ENCODE assay signal across 10 cellular contexts in the genomic region with DNA sequence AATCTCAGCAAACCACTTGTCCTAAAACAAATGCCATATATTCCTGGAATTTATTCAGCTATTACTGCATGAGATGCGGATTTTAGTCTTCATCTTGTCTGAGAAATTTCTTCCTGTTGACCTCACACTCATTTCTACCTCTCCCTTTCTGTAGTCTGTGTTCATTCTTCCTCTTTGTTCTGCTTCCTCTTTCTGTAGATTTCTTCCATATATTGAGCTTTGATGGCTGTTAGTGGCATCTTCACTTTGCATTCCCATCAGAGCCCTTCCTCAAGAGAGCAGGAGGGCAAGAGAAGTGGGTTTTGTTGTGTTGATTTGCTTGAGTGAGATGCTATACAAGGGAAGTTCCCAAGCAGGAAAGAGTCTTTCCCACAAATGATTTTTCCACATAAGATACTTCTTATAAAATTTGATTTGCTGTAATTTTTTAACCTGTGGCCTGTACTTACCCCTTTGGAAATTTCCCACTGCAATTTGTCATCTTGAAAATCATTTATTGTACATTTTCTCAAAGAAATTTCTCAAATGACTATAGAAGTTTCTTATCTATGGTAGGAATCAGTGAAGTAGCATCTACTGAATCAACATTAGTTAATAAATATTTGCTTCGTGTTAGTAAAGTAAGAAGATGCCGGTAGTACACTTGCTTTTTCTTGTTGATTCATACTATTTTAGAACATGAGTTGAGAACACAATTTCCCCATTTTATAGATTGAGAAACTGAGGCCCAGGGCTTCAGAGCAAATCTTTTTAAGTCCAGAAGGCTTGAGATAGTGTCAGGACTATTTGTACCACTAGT. TPM values are rescaled to one million over a fixed set of nuclear protein-coding genes. Genes with fewer than 3 reads are reported as not detected.
DNase-seq lines count a peak whose midpoint lies in the region; ATAC-seq, FAIRE-seq and TF ChIP-seq lines count a peak whose summit lies in the region.
"Had no signal": no experiment of that assay in that cellular context is flagged by ENCODE, and none has a peak within 500 bp of the region (broad histone marks: within the 10 kb centered on the region; RNA-seq: fewer than 3 reads in every experiment).

No MANE protein-coding gene starts in this region.

- H3K27me3 ChIP-seq in OCI-LY3 (ENCODE audit: low read depth, low read length) (no peaks in the 10 kb centered on the region), tibial nerve (no peaks in the 10 kb centered on the region)
- H3K27me3 ChIP-seq: body of pancreas had no signal

- 93 to 95% methylated on average over 3 of the region's 3 CpGs for WGBS in tibial nerve, 2 donors

- H3K4me3 ChIP-seq in OCI-LY3 (ENCODE audit: low read length) (peak overlapping the region; percentile 65), tibial nerve (no peak overlapping the region)
- H3K4me3 ChIP-seq: body of pancreas had no signal

- DNase-seq in GM19239 (ENCODE audit: insufficient read length, low spot score) = no peak
- no peak for DNase-seq in mesothelial cell of epicardium (ENCODE audit: low spot score in 2 of 2, unreplicated experiment in 2 of 2)
- DNase-seq in tibial nerve (ENCODE audit: low spot score in 2 of 2) = no peak
- DNase-seq in H4 (ENCODE audit: low spot score) = no peak
- DNase-seq: body of pancreas, EL had no signal

- H3K4me1 ChIP-seq in OCI-LY3 (ENCODE audit: low read length) (peaks cover 33% of the 10 kb centered on the region), tibial nerve (peaks cover 0 to 48% (median 6%) of the 10 kb centered on the region in 4 donors)

- no peak for TF ChIP-seq EP300 in tibial nerve (IDR thresholded peaks at IDR 0.05)

- ATAC-seq in HG02852 (IDR thresholded peaks at IDR 0.05; ENCODE audit: unreplicated experiment) = peak; percentile 36
- no peak for ATAC-seq in HG02884 (IDR thresholded peaks at IDR 0.05; ENCODE audit: unreplicated experiment)
- ATAC-seq: body of pancreas, Right ventricle myocardium inferior had no signal

- TF ChIP-seq POLR2A in tibial nerve (IDR thresholded peaks at IDR 0.05) = no peak

- H3K27me3 Mint-ChIP-seq in mesothelial cell of epicardium (ENCODE audit: low read depth) = no peaks in the 10 kb centered on the region

- H2AFZ ChIP-seq in OCI-LY3 (ENCODE audit: low read depth, low read length) = no peak overlapping the region

- H3K27ac ChIP-seq in OCI-LY3 (ENCODE audit: low read length) = peak overlapping the region; percentile 74
- no peak overlapping the region for H3K27ac ChIP-seq in tibial nerve
- H3K27ac ChIP-seq: body of pancreas had no signal

- no peak overlapping the region for H3K4me3 Mint-ChIP-seq in mesothelial cell of epicardium

- peaks cover 3% of the 10 kb centered on the region; the same call in 1 of the 2 replicates for H4K20me1 ChIP-seq in OCI-LY3 (ENCODE audit: insufficient read depth, low read length)

- peak overlapping the region; percentile 92 for H3K4me2 ChIP-seq in OCI-LY3 (ENCODE audit: low read length)

- peaks cover 45% of the 10 kb centered on the region for H3K36me3 ChIP-seq in OCI-LY3 (replicated peaks; ENCODE audit: low read depth, low read length)
- H3K36me3 ChIP-seq in tibial nerve = peaks cover 0 to 31% (median 0%) of the 10 kb centered on the region in 3 donors

- H3K4me1 Mint-ChIP-seq in mesothelial cell of epicardium = peaks cover 29% of the 10 kb centered on the region

- H3K9me3 ChIP-seq in OCI-LY3 (ENCODE audit: insufficient read depth, low read length) (no peaks in the 10 kb centered on the region), tibial nerve (no peaks in the 10 kb centered on the region)
- H3K9me3 ChIP-seq: body of pancreas had no signal

- no peaks in the 10 kb centered on the region for H3K9me3 Mint-ChIP-seq in mesothelial cell of epicardium

- peaks cover 62% of the 10 kb centered on the region for H3K79me2 ChIP-seq in OCI-LY3 (ENCODE audit: low read length)

- peak; percentile 76 for FAIRE-seq in GM19239 (lab: Jason Lieb, UNC)

- H3K27ac Mint-ChIP-seq in mesothelial cell of epicardium = peak overlapping the region; percentile 45

- H3K36me3 Mint-ChIP-seq in mesothelial cell of epicardium = peaks cover 10% of the 10 kb centered on the region

- TF ChIP-seq CTCF in OCI-LY3 (IDR thresholded peaks at IDR 0.05; ENCODE audit: low read depth, low read length) = no peak
- no peak for TF ChIP-seq CTCF in mesothelial cell of epicardium (IDR thresholded peaks at IDR 0.05; ENCODE audit: unreplicated experiment)
- no peak for TF ChIP-seq CTCF in tibial nerve (IDR thresholded peaks at IDR 0.05)

- H3K9ac ChIP-seq in OCI-LY3 (ENCODE audit: low read length) = peak overlapping the region; percentile 29; the same call in 1 of the 2 replicates

RNA-seq across cellular contexts. Expression of a gene that starts 43.8 kb away (rescaled TPM):
- total RNA-seq in mesothelial cell of epicardium (53.6 to 62.6 TPM (median 59.8 TPM) in 3 replicates), tibial nerve (10 to 100 TPM; 42.9 to 63.0 (median 56.0) TPM)
- total RNA-seq in H4 (2014; rRNA removed; shearing (Covaris generic)) = 10.3 and 10.5 TPM in 2 replicates
